Comparison of ENCODE assay signal across 2 cellular contexts in the genomic region with DNA sequence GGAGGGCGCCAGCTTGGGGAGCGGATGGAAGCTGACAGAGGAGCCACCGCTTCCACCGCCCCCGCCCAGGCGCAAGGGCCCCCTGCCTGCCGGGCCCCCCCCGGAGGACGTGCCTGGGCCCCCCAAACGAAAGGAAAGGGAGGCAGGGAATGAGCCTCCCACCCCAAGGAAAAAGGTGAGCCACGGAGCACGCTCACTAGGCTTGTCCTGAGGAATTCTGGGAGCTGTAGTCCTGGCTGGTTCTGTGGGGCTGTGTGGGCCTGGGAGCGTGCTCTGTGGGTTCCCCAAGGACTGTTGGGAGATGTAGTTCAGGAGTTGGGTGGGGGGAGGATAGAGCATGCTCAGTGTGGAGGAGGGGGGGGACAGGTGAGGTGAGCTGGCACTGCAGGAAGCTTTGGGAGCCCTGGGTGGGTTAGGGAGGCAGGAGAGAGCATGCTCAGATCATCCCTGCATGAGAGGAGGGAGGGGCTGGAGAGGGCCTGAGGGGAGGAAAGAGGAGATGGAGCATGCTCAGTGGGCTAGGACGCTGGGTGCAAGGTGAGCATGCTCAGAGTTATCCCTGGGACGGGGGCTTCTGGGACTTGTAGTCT.
TF ChIP-seq lines count a peak whose summit lies in the region.

No MANE protein-coding gene starts in this region.

TF ChIP-seq in HEK293, 187 proteins besides CTCF, POLR2A, EP300 and RAD21 (continued from another document):
- TF ChIP-seq ZFP69B (tag by site-specific recombination; IDR thresholded peaks at IDR 0.05) (no peak), ZBTB48 (tag by site-specific recombination; IDR thresholded peaks at IDR 0.05) (peak; percentile 64; the same call in 1 of the 2 replicates), ZNF398 (tag by site-specific recombination; IDR thresholded peaks at IDR 0.05) (peak; percentile 83), ZFHX2 (tag by site-specific recombination; conservative IDR thresholded peaks at IDR 0.05) (peak; percentile 75)
TF ChIP-seq in HEK293: peak in this region for 15.

TF ChIP-seq in K562, 482 proteins besides CTCF, POLR2A, EP300 and RAD21 (continued from another document):
- TF ChIP-seq, protein P1, sequence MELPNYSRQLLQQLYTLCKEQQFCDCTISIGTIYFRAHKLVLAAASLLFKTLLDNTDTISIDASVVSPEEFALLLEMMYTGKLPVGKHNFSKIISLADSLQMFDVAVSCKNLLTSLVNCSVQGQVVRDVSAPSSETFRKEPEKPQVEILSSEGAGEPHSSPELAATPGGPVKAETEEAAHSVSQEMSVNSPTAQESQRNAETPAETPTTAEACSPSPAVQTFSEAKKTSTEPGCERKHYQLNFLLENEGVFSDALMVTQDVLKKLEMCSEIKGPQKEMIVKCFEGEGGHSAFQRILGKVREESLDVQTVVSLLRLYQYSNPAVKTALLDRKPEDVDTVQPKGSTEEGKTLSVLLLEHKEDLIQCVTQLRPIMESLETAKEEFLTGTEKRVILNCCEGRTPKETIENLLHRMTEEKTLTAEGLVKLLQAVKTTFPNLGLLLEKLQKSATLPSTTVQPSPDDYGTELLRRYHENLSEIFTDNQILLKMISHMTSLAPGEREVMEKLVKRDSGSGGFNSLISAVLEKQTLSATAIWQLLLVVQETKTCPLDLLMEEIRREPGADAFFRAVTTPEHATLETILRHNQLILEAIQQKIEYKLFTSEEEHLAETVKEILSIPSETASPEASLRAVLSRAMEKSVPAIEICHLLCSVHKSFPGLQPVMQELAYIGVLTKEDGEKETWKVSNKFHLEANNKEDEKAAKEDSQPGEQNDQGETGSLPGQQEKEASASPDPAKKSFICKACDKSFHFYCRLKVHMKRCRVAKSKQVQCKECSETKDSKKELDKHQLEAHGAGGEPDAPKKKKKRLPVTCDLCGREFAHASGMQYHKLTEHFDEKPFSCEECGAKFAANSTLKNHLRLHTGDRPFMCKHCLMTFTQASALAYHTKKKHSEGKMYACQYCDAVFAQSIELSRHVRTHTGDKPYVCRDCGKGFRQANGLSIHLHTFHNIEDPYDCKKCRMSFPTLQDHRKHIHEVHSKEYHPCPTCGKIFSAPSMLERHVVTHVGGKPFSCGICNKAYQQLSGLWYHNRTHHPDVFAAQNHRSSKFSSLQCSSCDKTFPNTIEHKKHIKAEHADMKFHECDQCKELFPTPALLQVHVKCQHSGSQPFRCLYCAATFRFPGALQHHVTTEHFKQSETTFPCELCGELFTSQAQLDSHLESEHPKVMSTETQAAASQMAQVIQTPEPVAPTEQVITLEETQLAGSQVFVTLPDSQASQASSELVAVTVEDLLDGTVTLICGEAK (IDR thresholded peaks at IDR 0.05) = 0 out of 2 replicates have a peak, but pooled peaks have one; percentile 23
- TF ChIP-seq, protein P1 (CRISPR knock-in tag; IDR thresholded peaks at IDR 0.05) = no peak
- TF ChIP-seq AFF1 (IDR thresholded peaks at IDR 0.05; ENCODE audit: low read depth in 1 of 2, partially characterized antibody in 2 of 2) (peak in 1 of 2 experiments; percentile 94), HCFC1 (IDR thresholded peaks at IDR 0.05; ENCODE audit: low read depth, low read length) (peak; percentile 90), ZBTB2 (IDR thresholded peaks at IDR 0.05) (peak; percentile 68; the same call in 1 of the 2 replicates), SP1 (CRISPR knock-in tag; IDR thresholded peaks at IDR 0.05) (peak; percentile 55; the same call in 1 of the 2 replicates), PCBP1 (IDR thresholded peaks at IDR 0.05; ENCODE audit: low read depth, low read length, poor library complexity, severe bottlenecking) (no peak), ZNF274 (IDR thresholded peaks at IDR 0.05; ENCODE audit: borderline replicate concordance, low read depth, low read length) (no peak), MYC (IDR thresholded peaks at IDR 0.05; ENCODE audit: low read depth, low read length) (0 out of 2 replicates have a peak, but pooled peaks have one; percentile 51), MYC (CRISPR knock-in tag; IDR thresholded peaks at IDR 0.05; ENCODE audit: borderline replicate concordance, low read depth) (no peak), SIX5 (IDR thresholded peaks at IDR 0.05; ENCODE audit: borderline replicate concordance in 1 of 2, insufficient read depth in 1 of 2, low read depth in 1 of 2, low read length in 2 of 2) (peak; percentile 73 to 82), HMGN3 (IDR thresholded peaks at IDR 0.05; ENCODE audit: borderline replicate concordance, extremely low read depth, insufficient read length, low read depth, low read length) (no peak), NR2C2 (CRISPR knock-in tag; IDR thresholded peaks at IDR 0.05) (no peak), NR2C2 (tag; IDR thresholded peaks at IDR 0.05) (0 out of 2 replicates have a peak, but pooled peaks have one; percentile 18), SREBF1 (IDR thresholded peaks at IDR 0.05; ENCODE audit: borderline replicate concordance, low read depth, low read length) (0 out of 2 replicates have a peak, but pooled peaks have one; percentile 23), NFIX (CRISPR knock-in tag; IDR thresholded peaks at IDR 0.05; ENCODE audit: low read depth) (no peak), ZNF583 (CRISPR knock-in tag; IDR thresholded peaks at IDR 0.05) (no peak)
- TF ChIP-seq, protein P2, sequence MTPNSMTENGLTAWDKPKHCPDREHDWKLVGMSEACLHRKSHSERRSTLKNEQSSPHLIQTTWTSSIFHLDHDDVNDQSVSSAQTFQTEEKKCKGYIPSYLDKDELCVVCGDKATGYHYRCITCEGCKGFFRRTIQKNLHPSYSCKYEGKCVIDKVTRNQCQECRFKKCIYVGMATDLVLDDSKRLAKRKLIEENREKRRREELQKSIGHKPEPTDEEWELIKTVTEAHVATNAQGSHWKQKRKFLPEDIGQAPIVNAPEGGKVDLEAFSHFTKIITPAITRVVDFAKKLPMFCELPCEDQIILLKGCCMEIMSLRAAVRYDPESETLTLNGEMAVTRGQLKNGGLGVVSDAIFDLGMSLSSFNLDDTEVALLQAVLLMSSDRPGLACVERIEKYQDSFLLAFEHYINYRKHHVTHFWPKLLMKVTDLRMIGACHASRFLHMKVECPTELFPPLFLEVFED (CRISPR knock-in tag; conservative IDR thresholded peaks at IDR 0.05) = 0 out of 2 replicates have a peak, but pooled peaks have one; percentile 32
TF ChIP-seq in K562: peak in this region for 16.
